In the genomic region with DNA sequence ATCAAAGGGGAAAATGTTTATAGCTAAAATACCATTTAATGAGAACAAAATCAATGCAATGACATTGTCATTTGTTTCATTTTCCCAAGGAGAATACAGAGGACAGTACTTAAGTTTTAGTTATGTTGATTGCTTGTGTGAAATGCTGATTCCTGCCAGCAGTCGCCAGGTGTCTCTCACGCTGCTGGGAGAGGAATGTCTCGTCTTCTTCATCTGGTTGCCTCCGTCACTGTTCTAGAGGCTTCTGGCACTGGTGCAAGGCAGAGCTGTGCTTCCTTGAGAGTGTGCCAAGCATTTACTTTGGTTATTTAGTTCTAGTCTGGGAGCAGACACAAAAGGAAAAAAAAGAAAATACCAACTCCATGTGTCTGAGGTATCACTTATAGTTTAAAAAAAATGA, we compare ENCODE assay signal across 1 cellular context. TPM values are rescaled to one million over a fixed set of nuclear protein-coding genes. Genes with fewer than 3 reads are reported as not detected.
"Had no signal": no experiment of that assay in that cellular context is flagged by ENCODE, and none has a peak within 500 bp of the region (broad histone marks: within the 10 kb centered on the region; RNA-seq: fewer than 3 reads in every experiment).

No MANE protein-coding gene starts in this region.

RNA-seq across cellular contexts. Expression of a gene that starts 45.6 kb away (rescaled TPM):
- total RNA-seq: body of pancreas had no signal
